In genomic region chr10:132866601-132867381, GRCh38 we compare ENCODE assay signal across 23 cellular contexts.
DNase-seq lines count a peak whose midpoint lies in the region; ATAC-seq, FAIRE-seq and TF ChIP-seq lines count a peak whose summit lies in the region.
"Had no signal": no experiment of that assay in that cellular context is flagged by ENCODE, and none has a peak within 500 bp of the region (broad histone marks: within the 10 kb centered on the region; RNA-seq: fewer than 3 reads in every experiment).

No MANE protein-coding gene starts in this region.

- H3F3A ChIP-seq in GM23338 (replicated peaks; ENCODE audit: low read depth), result no peaks in the 10 kb centered on the region

- WGBS in spleen, 5 donors, result 79 to 87% (median 83%) methylated on average over 16 to 29 of the region's 29 CpGs

- peaks cover 2% of the 10 kb centered on the region for H3K9me3 Mint-ChIP-seq in activated CD4-positive, alpha-beta T cell treated with anti-CD3 and anti-CD28 coated beads for 36 hours (ENCODE audit: low read depth)
- peaks cover 10% of the 10 kb centered on the region; the same call in 2 of the 3 replicates for H3K9me3 Mint-ChIP-seq in GM23338
- H3K9me3 Mint-ChIP-seq: activated naive CD8-positive, alpha-beta T cell treated with anti-CD3 and anti-CD28 coated beads, Interleukin-2, amount 50 U/mL, for 24 hours; stimulated activated naive CD8-positive, alpha-beta T cell treated with anti-CD3 and anti-CD28 coated beads, Interleukin-15, Interleukin-2, amounts not matched to agents 100 ng/mL and 50 ng/mL, for 24 hours had no signal

- CTCF ChIA-PET in activated CD4-positive, alpha-beta T cell treated with anti-CD3 and anti-CD28 coated beads for 36 hours (lab: Charles Lee), result no interaction called here

- H3K4me3 ChIP-seq in Peyer's patch (no peak overlapping the region), kidney (ENCODE audit: low read length in 2 of 2) (no peak overlapping the region), spleen (no peak overlapping the region), GM23338 (no peak overlapping the region)
- H3K4me3 ChIP-seq: colonic mucosa, HAP-1, lung, PC-9, SJSA1, uterus had no signal

- no peak overlapping the region for H2AFZ ChIP-seq in GM23338
- H2AFZ ChIP-seq: PC-9 had no signal

- no peaks in the 10 kb centered on the region for H3K9me2 ChIP-seq in GM23338 (ENCODE audit: insufficient read depth)

- intact Hi-C loops in activated CD4-positive, alpha-beta T cell treated with anti-CD3 and anti-CD28 coated beads for 36 hours (cut with DNase I, micrococcal nuclease), result no loop called here
- intact Hi-C loops in kidney (cut with DNase I), result no loop called here
- intact Hi-C loops in spleen (cut with DNase I; ENCODE audit: low total_unique reads), result no loop called here

- peak; percentile 1 for DNase-seq in activated CD4-positive, alpha-beta T cell treated with anti-CD3 and anti-CD28 coated beads for 36 hours
- DNase-seq in activated CD4-positive, alpha-beta T cell treated with anti-CD3 and anti-CD28 coated beads for 1 hour, result no peak
- DNase-seq in Peyer's patch (peak in 2 of 3 donors; percentile 16 to 30), kidney (peak; percentile 45), spleen (peak; percentile 61), D721Med (ENCODE audit: insufficient read length, low spot score) (no peak), GM23338 (ENCODE audit: low spot score) (no peak)
- no peak for DNase-seq in stimulated activated naive CD4-positive, alpha-beta T cell (lab: John Stamatoyannopoulos, UW)
- DNase-seq: activated CD4-positive, alpha-beta T cell treated with anti-CD3 and anti-CD28 coated beads, Interleukin-2, amount 50 U/mL, for 4 hours; activated naive CD8-positive, alpha-beta T cell treated with anti-CD3 and anti-CD28 coated beads, Interleukin-2, amount 50 U/mL, for 24 hours; colonic mucosa; COR-L47; DND-41; KG1; PC-9; stimulated activated CD4-positive, alpha-beta T cell treated with anti-CD3 and anti-CD28 coated beads, Interleukin-1b, Interleukin-23, amount 100 ng/mL, for 48 hours had no signal

- no peaks in the 10 kb centered on the region for H3K79me2 ChIP-seq in GM23338 (replicated peaks; ENCODE audit: insufficient read depth)

- no peak overlapping the region for H3K27ac Mint-ChIP-seq in activated CD4-positive, alpha-beta T cell treated with anti-CD3 and anti-CD28 coated beads for 36 hours
- no peak overlapping the region for H3K27ac Mint-ChIP-seq in GM23338
- H3K27ac Mint-ChIP-seq: activated naive CD8-positive, alpha-beta T cell treated with anti-CD3 and anti-CD28 coated beads, Interleukin-2, amount 50 U/mL, for 24 hours; stimulated activated naive CD8-positive, alpha-beta T cell treated with anti-CD3 and anti-CD28 coated beads, Interleukin-15, Interleukin-2, amounts not matched to agents 100 ng/mL and 50 ng/mL, for 24 hours had no signal

- TF ChIP-seq CTCF in Peyer's patch (IDR thresholded peaks at IDR 0.05), result no peak
- no peak for TF ChIP-seq CTCF in kidney (IDR thresholded peaks at IDR 0.05; ENCODE audit: borderline replicate concordance, extremely low read depth, insufficient read depth)
- TF ChIP-seq CTCF in spleen (IDR thresholded peaks at IDR 0.05 in 8 of 11, conservative IDR thresholded peaks at IDR 0.05 in 3 of 11), result no peak
- no peak for TF ChIP-seq CTCF in D721Med (IDR thresholded peaks at IDR 0.05; ENCODE audit: insufficient read depth, missing control alignments)
- no peak for TF ChIP-seq CTCF in GM23338 (conservative IDR thresholded peaks at IDR 0.05; ENCODE audit: low read depth in 2 of 2)

- H3K9me3 ChIP-seq in Peyer's patch (no peaks in the 10 kb centered on the region), kidney (ENCODE audit: control insufficient read depth in 1 of 2, low read length in 2 of 2) (no peaks in the 10 kb centered on the region), spleen (peaks cover 0 to 17% (median 7%) of the 10 kb centered on the region in 8 donors)
- H3K9me3 ChIP-seq: colonic mucosa, HAP-1, SJSA1, uterus had no signal

- peaks cover 6% of the 10 kb centered on the region for H3K27me3 Mint-ChIP-seq in activated CD4-positive, alpha-beta T cell treated with anti-CD3 and anti-CD28 coated beads for 36 hours
- peaks cover 6% of the 10 kb centered on the region for H3K27me3 Mint-ChIP-seq in GM23338 (ENCODE audit: insufficient read depth, low read depth, poor library complexity)

- no peak for TF ChIP-seq POLR2A in Peyer's patch (IDR thresholded peaks at IDR 0.05)
- TF ChIP-seq POLR2A in spleen (IDR thresholded peaks at IDR 0.05), result no peak

- no peak overlapping the region for H3K9ac ChIP-seq in kidney (ENCODE audit: low read length in 2 of 2)

- H3K4me1 ChIP-seq in Peyer's patch (no peaks in the 10 kb centered on the region), kidney (ENCODE audit: control insufficient read depth in 1 of 2, insufficient read depth in 1 of 2, low read depth in 1 of 2, low read length in 2 of 2) (no peaks in the 10 kb centered on the region), spleen (peaks cover 0 to 11% (median 5%) of the 10 kb centered on the region in 6 donors), GM23338 (ENCODE audit: insufficient read depth) (no peaks in the 10 kb centered on the region)
- H3K4me1 ChIP-seq: colonic mucosa, HAP-1, SJSA1, uterus had no signal

- H3K36me3 Mint-ChIP-seq in activated CD4-positive, alpha-beta T cell treated with anti-CD3 and anti-CD28 coated beads for 36 hours (ENCODE audit: low read depth), result no peaks in the 10 kb centered on the region
- no peaks in the 10 kb centered on the region for H3K36me3 Mint-ChIP-seq in GM23338 (ENCODE audit: low read depth)

- no peak overlapping the region for H3K4me3 Mint-ChIP-seq in activated CD4-positive, alpha-beta T cell treated with anti-CD3 and anti-CD28 coated beads for 36 hours
- no peak overlapping the region for H3K4me3 Mint-ChIP-seq in GM23338
- H3K4me3 Mint-ChIP-seq: activated naive CD8-positive, alpha-beta T cell treated with anti-CD3 and anti-CD28 coated beads, Interleukin-2, amount 50 U/mL, for 24 hours; brain; stimulated activated naive CD8-positive, alpha-beta T cell treated with anti-CD3 and anti-CD28 coated beads, Interleukin-15, Interleukin-2, amounts not matched to agents 100 ng/mL and 50 ng/mL, for 24 hours had no signal

- no peaks in the 10 kb centered on the region for H4K20me1 ChIP-seq in GM23338 (replicated peaks; ENCODE audit: insufficient read depth)

- H3K27me3 ChIP-seq in Peyer's patch (no peaks in the 10 kb centered on the region), spleen (replicated peaks in 1 of 7) (peaks cover 0 to 80% (median 11%) of the 10 kb centered on the region in 7 donors), GM23338 (ENCODE audit: insufficient read depth) (no peaks in the 10 kb centered on the region)
- H3K27me3 ChIP-seq: colonic mucosa, SJSA1, uterus had no signal

- no peak for FAIRE-seq in kidney (lab: Jason Lieb, UNC)
- FAIRE-seq in D721Med (lab: Jason Lieb, UNC), result no peak

- POLR2A ChIA-PET in activated CD4-positive, alpha-beta T cell treated with anti-CD3 and anti-CD28 coated beads for 36 hours (lab: Charles Lee), result no interaction called here

- H3K27ac ChIP-seq in Peyer's patch (no peak overlapping the region), kidney (ENCODE audit: low read depth in 2 of 2, low read length in 2 of 2) (no peak overlapping the region), spleen (no peak overlapping the region), GM23338 (ENCODE audit: low read depth) (no peak overlapping the region)
- H3K27ac ChIP-seq: 22Rv1, colonic mucosa, PC-9, SJSA1, uterus had no signal

- H3K4me2 ChIP-seq in GM23338, result no peak overlapping the region
- H3K4me2 ChIP-seq: PC-9 had no signal

- H3K4me1 Mint-ChIP-seq in activated CD4-positive, alpha-beta T cell treated with anti-CD3 and anti-CD28 coated beads for 36 hours, result peaks cover 12% of the 10 kb centered on the region
- peaks cover 4% of the 10 kb centered on the region; the same call in 2 of the 3 replicates for H3K4me1 Mint-ChIP-seq in GM23338

- ATAC-seq in activated CD4-positive, alpha-beta T cell treated with anti-CD3 and anti-CD28 coated beads for 36 hours, result no peak
- no peak for ATAC-seq in GM23338
- ATAC-seq: activated naive CD8-positive, alpha-beta T cell treated with anti-CD3 and anti-CD28 coated beads, Interleukin-2, amount 50 U/mL, for 24 hours had no signal

- H3K36me3 ChIP-seq in Peyer's patch, result no peaks in the 10 kb centered on the region
- H3K36me3 ChIP-seq in kidney (ENCODE audit: control insufficient read depth in 1 of 2, insufficient read depth in 2 of 2, low read length in 2 of 2), result no peaks in the 10 kb centered on the region
- H3K36me3 ChIP-seq in spleen, result no peaks in the 10 kb centered on the region
- no peaks in the 10 kb centered on the region for H3K36me3 ChIP-seq in GM23338 (ENCODE audit: insufficient read depth)
- H3K36me3 ChIP-seq: colonic mucosa, HAP-1, SJSA1, uterus had no signal

TF ChIP-seq in GM23338, 12 proteins besides CTCF, POLR2A, EP300 and RAD21:
- TF ChIP-seq ZNF114 (CRISPR knock-in tag; IDR thresholded peaks at IDR 0.05), result no peak
- TF ChIP-seq POLR2AphosphoS5 (IDR thresholded peaks at IDR 0.05; ENCODE audit: low read depth), result no peak
- TF ChIP-seq STAT1 (IDR thresholded peaks at IDR 0.05; ENCODE audit: unreplicated experiment), result no peak
- no peak for TF ChIP-seq ETS1 (IDR thresholded peaks at IDR 0.05)
- TF ChIP-seq CREB1 (CRISPR knock-in tag; IDR thresholded peaks at IDR 0.05; ENCODE audit: low read depth), result no peak

Comparison
In these comparisons a context has a peak if more than half of its experiments do, and no peak if none do; other contexts are left out.
1. DNase-seq: peak in activated CD4-positive, alpha-beta T cell treated with anti-CD3 and anti-CD28 coated beads for 36 hours (single experiment), Peyer's patch (2 of 3), kidney (single experiment) and spleen (single experiment); none in activated CD4-positive, alpha-beta T cell treated with anti-CD3 and anti-CD28 coated beads for 1 hour (single experiment), D721Med (single experiment), GM23338 (single experiment) and stimulated activated naive CD4-positive, alpha-beta T cell (0 of 6).